1 cellular context compared by ENCODE assay signal in the genomic region with DNA sequence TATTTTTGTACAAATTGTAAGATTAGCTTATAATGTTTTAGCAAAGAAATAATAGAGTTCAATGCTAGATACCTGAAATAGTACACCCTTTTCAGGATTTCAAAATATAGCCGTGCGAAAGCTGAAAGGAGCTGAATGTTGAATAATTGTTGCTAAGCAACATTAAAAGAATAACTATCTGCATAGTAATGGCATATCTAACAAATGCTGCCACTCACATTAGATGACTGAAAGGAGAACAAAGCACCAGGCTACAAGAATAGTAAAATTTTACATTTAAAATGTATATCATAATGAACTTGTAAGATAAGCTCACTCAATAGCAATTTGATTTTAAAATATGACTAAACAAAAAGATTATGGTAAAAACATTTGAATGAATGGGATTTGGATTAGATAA.
TF ChIP-seq lines count a peak whose summit lies in the region.

No MANE protein-coding gene starts in this region.

TF ChIP-seq in neural cell, 6 proteins besides CTCF, POLR2A, EP300 and RAD21 (continued from another document):
- TF ChIP-seq REST (IDR thresholded peaks at IDR 0.05; ENCODE audit: borderline replicate concordance) (peak; percentile 36), EZH2 (IDR thresholded peaks at IDR 0.05; ENCODE audit: borderline replicate concordance, insufficient read depth, low read length, poor library complexity, severe bottlenecking) (no peak)
TF ChIP-seq in neural cell: peak in this region for 1.
